ENCODE assay signal across 12 cellular contexts in the genomic region with DNA sequence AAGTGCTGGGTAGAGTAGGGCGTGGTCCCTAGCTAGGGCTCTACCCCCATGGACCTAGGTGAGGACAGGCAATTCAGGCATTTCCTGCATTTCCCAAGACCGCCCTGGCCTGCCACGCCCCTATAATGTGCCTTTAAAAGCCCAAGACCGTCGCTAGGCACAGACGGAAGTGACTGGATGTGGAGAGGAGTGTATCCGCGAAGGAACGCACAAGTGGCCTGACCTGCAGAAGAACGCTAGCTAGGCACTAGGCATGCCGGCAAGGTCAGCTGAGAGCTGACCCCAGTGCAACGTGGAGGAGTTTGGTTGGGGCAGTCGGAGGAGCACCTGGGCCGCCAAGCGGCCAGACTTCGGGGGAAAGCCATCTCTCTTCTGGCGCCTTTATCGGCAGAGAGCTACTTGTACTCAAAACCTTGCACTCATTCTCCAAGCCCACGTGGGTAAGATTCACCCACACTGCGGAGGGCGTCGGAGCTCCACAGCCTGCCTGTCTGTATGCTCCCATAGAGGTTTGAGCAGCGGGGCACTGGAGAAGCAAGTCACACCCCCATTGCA.
DNase-seq lines count a peak whose midpoint lies in the region; FAIRE-seq and TF ChIP-seq lines count a peak whose summit lies in the region.
"Had no signal": no experiment of that assay in that cellular context is flagged by ENCODE, and none has a peak within 500 bp of the region (broad histone marks: within the 10 kb centered on the region; RNA-seq: fewer than 3 reads in every experiment).

No MANE protein-coding gene starts in this region.

- H3K36me3 ChIP-seq in esophagus muscularis mucosa (no peaks in the 10 kb centered on the region), small intestine (ENCODE audit: control insufficient read depth in 2 of 2, insufficient read depth in 2 of 2, low read length in 2 of 2) (no peaks in the 10 kb centered on the region)
- H3K36me3 ChIP-seq: sigmoid colon had no signal

- no peak for DNase-seq in activated CD4-positive, alpha-beta T cell treated with anti-CD3 and anti-CD28 coated beads, Interleukin-2, amount 10 ng/mL, durations not matched to agents 7 days and 5 days
- no peak for DNase-seq in activated CD4-positive, alpha-beta T cell treated with anti-CD3 and anti-CD28 coated beads, Interleukin-2, amount 50 U/mL, for 1 hour
- peak; percentile 77 to 82 for DNase-seq in SW 1271 (lab: John Stamatoyannopoulos, UW)
- DNase-seq in esophagus muscularis mucosa (ENCODE audit: extremely low spot score), result peak; percentile 85
- peak; percentile 48 for DNase-seq in small intestine
- no peak for DNase-seq in effector CD4-positive, alpha-beta T cell
- no peak for DNase-seq in T-helper 9 cell
- no peak for DNase-seq in anterior cingulate cortex (lab: John Stamatoyannopoulos, UW)
- DNase-seq: kidney; NCI-H1105 treated with DMSO at 0.1 percent for 48 hours; sigmoid colon; stimulated activated CD8-positive, alpha-beta memory T cell treated with anti-CD3 and anti-CD28 coated beads, Interleukin-4, amount 100 ng/mL, for 48 hours had no signal

- H3K36me3 Mint-ChIP-seq in activated CD4-positive, alpha-beta T cell treated with anti-CD3 and anti-CD28 coated beads, Interleukin-2, amount 10 ng/mL, durations not matched to agents 7 days and 5 days (ENCODE audit: low read depth), result no peaks in the 10 kb centered on the region

- peaks cover 4% of the 10 kb centered on the region for H3K9me3 Mint-ChIP-seq in activated CD4-positive, alpha-beta T cell treated with anti-CD3 and anti-CD28 coated beads, Interleukin-2, amount 10 ng/mL, durations not matched to agents 7 days and 5 days

- no peaks in the 10 kb centered on the region for H3K27me3 Mint-ChIP-seq in activated CD4-positive, alpha-beta T cell treated with anti-CD3 and anti-CD28 coated beads, Interleukin-2, amount 10 ng/mL, durations not matched to agents 7 days and 5 days

- POLR2A ChIA-PET in activated CD4-positive, alpha-beta T cell treated with anti-CD3 and anti-CD28 coated beads, Interleukin-2, amount 10 ng/mL, durations not matched to agents 7 days and 5 days (lab: Charles Lee), result no interaction called here

- H3K27me3 ChIP-seq in esophagus muscularis mucosa (no peaks in the 10 kb centered on the region), small intestine (ENCODE audit: control insufficient read depth in 2 of 2, insufficient read depth in 2 of 2, low read length in 2 of 2) (no peaks in the 10 kb centered on the region)
- H3K27me3 ChIP-seq: sigmoid colon had no signal

- intact Hi-C loops in esophagus muscularis mucosa (cut with DNase I), result no loop called here

- TF ChIP-seq POLR2A in esophagus muscularis mucosa (IDR thresholded peaks at IDR 0.05; ENCODE audit: low read depth), result no peak

- H3K4me1 Mint-ChIP-seq in activated CD4-positive, alpha-beta T cell treated with anti-CD3 and anti-CD28 coated beads, Interleukin-2, amount 10 ng/mL, durations not matched to agents 7 days and 5 days, result peaks cover 1% of the 10 kb centered on the region

- H3K9me3 ChIP-seq in esophagus muscularis mucosa, result peaks cover 0 to 9% (median 2%) of the 10 kb centered on the region in 4 donors
- H3K9me3 ChIP-seq in small intestine (ENCODE audit: control insufficient read depth, low read depth), result no peaks in the 10 kb centered on the region

- H3K4me3 ChIP-seq in esophagus muscularis mucosa (no peak overlapping the region), small intestine (ENCODE audit: low read depth in 1 of 2, low read length in 2 of 2) (no peak overlapping the region)
- H3K4me3 ChIP-seq: sigmoid colon had no signal

- WGBS in esophagus muscularis mucosa, result 82% methylated on average over 23 of the region's 23 CpGs
- WGBS in small intestine, 3 donors, result 79 to 82% (median 82%) methylated on average over 23 of the region's 23 CpGs

- peak overlapping the region; percentile 26 for H3K27ac Mint-ChIP-seq in activated CD4-positive, alpha-beta T cell treated with anti-CD3 and anti-CD28 coated beads, Interleukin-2, amount 10 ng/mL, durations not matched to agents 7 days and 5 days

- CTCF ChIA-PET in activated CD4-positive, alpha-beta T cell treated with anti-CD3 and anti-CD28 coated beads, Interleukin-2, amount 10 ng/mL, durations not matched to agents 7 days and 5 days (lab: Charles Lee), result no interaction called here

- H3K27ac ChIP-seq in esophagus muscularis mucosa (replicated peaks in 1 of 4), result no peak overlapping the region
- no peak overlapping the region for H3K27ac ChIP-seq in small intestine (ENCODE audit: low read depth in 1 of 2, low read length in 1 of 2)
- H3K27ac ChIP-seq: sigmoid colon had no signal

- no peaks in the 10 kb centered on the region for H3K4me1 ChIP-seq in esophagus muscularis mucosa
- no peaks in the 10 kb centered on the region for H3K4me1 ChIP-seq in small intestine (ENCODE audit: control insufficient read depth in 2 of 2, insufficient read depth in 1 of 2, low read depth in 1 of 2, low read length in 1 of 2)
- H3K4me1 ChIP-seq: sigmoid colon had no signal

- no peak for FAIRE-seq in small intestine (lab: Jason Lieb, UNC)
- FAIRE-seq: kidney had no signal

- peak overlapping the region; percentile 75 for H3K4me3 Mint-ChIP-seq in activated CD4-positive, alpha-beta T cell treated with anti-CD3 and anti-CD28 coated beads, Interleukin-2, amount 10 ng/mL, durations not matched to agents 7 days and 5 days

- TF ChIP-seq CTCF in esophagus muscularis mucosa (IDR thresholded peaks at IDR 0.05), result no peak

- no peak for TF ChIP-seq EP300 in esophagus muscularis mucosa (IDR thresholded peaks at IDR 0.05)

Comparison
In these comparisons a context has a peak if more than half of its experiments do, and no peak if none do; other contexts are left out.
1. DNase-seq: peak in SW 1271 (2 of 2), esophagus muscularis mucosa (single experiment) and small intestine (single experiment); none in activated CD4-positive, alpha-beta T cell treated with anti-CD3 and anti-CD28 coated beads, Interleukin-2, amount 10 ng/mL, durations not matched to agents 7 days and 5 days (single experiment), activated CD4-positive, alpha-beta T cell treated with anti-CD3 and anti-CD28 coated beads, Interleukin-2, amount 50 U/mL, for 1 hour (single experiment), effector CD4-positive, alpha-beta T cell (single experiment), T-helper 9 cell (single experiment) and anterior cingulate cortex (0 of 58).